ENCODE assay signal across 1 cellular context in genomic region chr3:40379674-40380306, GRCh38.
TF ChIP-seq lines count a peak whose summit lies in the region.

No MANE protein-coding gene starts in this region.

TF ChIP-seq in K562, 482 proteins besides CTCF, POLR2A, EP300 and RAD21 (continued from another document):
- no peak for TF ChIP-seq HEY1 (CRISPR knock-in tag; IDR thresholded peaks at IDR 0.05; ENCODE audit: borderline replicate concordance)
